ENCODE assay signal across 11 cellular contexts in the genomic region with DNA sequence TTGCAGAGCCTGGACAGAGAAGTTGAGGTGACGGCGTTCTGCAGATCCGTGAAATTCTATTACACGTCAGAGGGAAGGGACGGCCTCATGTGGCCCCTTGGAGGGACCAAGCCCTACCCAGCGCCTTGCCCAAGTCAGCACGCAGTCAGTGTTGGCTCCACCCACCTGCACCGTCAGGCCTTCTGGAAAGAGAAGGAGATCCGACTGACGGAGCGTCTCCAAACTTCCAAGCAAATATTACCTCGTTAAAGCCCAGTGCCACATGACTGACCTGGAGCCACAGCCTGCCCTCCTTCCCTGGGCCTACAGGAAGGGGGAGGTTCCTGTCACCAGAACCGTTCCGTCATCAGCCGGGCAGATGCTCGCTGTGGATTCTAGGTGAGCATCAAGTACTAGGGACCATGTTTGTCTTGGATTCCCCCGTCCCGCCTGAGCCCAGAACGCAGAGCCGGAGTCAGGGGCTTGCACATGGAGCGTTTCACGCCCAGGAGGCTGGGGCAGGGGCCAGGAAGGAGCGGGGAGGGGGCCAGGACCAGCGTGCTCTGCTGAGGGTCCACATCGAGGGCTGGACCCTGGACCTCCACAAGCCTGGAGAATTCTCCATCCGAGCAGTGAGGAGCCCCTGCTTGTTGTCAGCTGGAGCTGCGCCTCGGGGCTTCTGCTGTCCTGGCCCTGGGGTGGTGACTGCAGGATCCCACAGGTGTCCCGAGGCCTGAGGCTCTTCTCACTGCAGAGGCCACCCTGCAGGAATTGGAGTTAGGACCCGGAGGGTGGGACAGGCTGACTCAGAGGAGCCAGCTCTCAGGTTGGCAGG. TPM values are rescaled to one million over a fixed set of nuclear protein-coding genes. Genes with fewer than 3 reads are reported as not detected.
A peak's percentile ranks its signal among the peaks of the same experiment; 100 is the strongest.
DNase-seq lines count a peak whose midpoint lies in the region; ATAC-seq and TF ChIP-seq lines count a peak whose summit lies in the region.
"Had no signal": no experiment of that assay in that cellular context is flagged by ENCODE, and none has a peak within 500 bp of the region (broad histone marks: within the 10 kb centered on the region; RNA-seq: fewer than 3 reads in every experiment).

No MANE protein-coding gene starts in this region.

- peak overlapping the region; percentile 87 for H2BK120ac ChIP-seq in neuronal stem cell (ENCODE audit: low read depth, low read length)

- no peaks in the 10 kb centered on the region for H3K9me3 Mint-ChIP-seq in dendritic cell treated with granulocyte-macrophage colony-stimulating factor and Interleukin-4, amounts not matched to agents 40 ng/mL and 50 ng/mL, for 4 days
- H3K9me3 Mint-ChIP-seq: activated naive CD4-positive, alpha-beta T cell treated with anti-CD3 and anti-CD28 coated beads, Interleukin-2, amount 10 ng/mL, durations not matched to agents 7 days and 5 days had no signal

- no peaks in the 10 kb centered on the region for H3K9me3 ChIP-seq in neuronal stem cell (replicated peaks in 1 of 2; ENCODE audit: control insufficient read depth in 2 of 2, insufficient read depth in 1 of 2, low read depth in 1 of 2, low read length in 2 of 2)

- no peak overlapping the region for H3K9ac ChIP-seq in neuronal stem cell (ENCODE audit: low read depth, low read length, poor library complexity)

- H4K8ac ChIP-seq in neuronal stem cell (ENCODE audit: low read depth, low read length) = no peak overlapping the region

- no peak for ATAC-seq in HG02588 (IDR thresholded peaks at IDR 0.05; ENCODE audit: unreplicated experiment)

- no peak for TF ChIP-seq CTCF in AG09309 (IDR thresholded peaks at IDR 0.05; ENCODE audit: control insufficient read depth, insufficient read depth, low read depth, low read length, missing control alignments)

- H3K4ac ChIP-seq in neuronal stem cell (ENCODE audit: low read length) = no peak overlapping the region

- H3K4me3 ChIP-seq in AG09309 (ENCODE audit: control insufficient read depth, low read depth, low read length) (peak overlapping the region; percentile 4), neuronal stem cell (ENCODE audit: low read length in 2 of 2) (no peak overlapping the region)
- H3K4me3 ChIP-seq: SJCRH30 had no signal

- peaks cover 18% of the 10 kb centered on the region for H3K27me3 Mint-ChIP-seq in dendritic cell treated with granulocyte-macrophage colony-stimulating factor and Interleukin-4, amounts not matched to agents 40 ng/mL and 50 ng/mL, for 4 days

- H2BK15ac ChIP-seq in neuronal stem cell (ENCODE audit: low read length) = peak overlapping the region; percentile 26

- peak overlapping the region; percentile 55 for H3K23ac ChIP-seq in neuronal stem cell (ENCODE audit: low read depth, low read length, poor library complexity)

- H3K27me3 ChIP-seq in neuronal stem cell (ENCODE audit: control insufficient read depth in 3 of 3, insufficient read depth in 3 of 3, low read depth in 1 of 3, low read length in 3 of 3) = peaks cover 0 to 3% (median 0%) of the 10 kb centered on the region in 3 experiments
- H3K27me3 ChIP-seq: SJCRH30 had no signal

- no peak overlapping the region for H3K4me3 Mint-ChIP-seq in dendritic cell treated with granulocyte-macrophage colony-stimulating factor and Interleukin-4, amounts not matched to agents 40 ng/mL and 50 ng/mL, for 4 days
- H3K4me3 Mint-ChIP-seq: activated naive CD4-positive, alpha-beta T cell treated with anti-CD3 and anti-CD28 coated beads, Interleukin-2, amount 10 ng/mL, durations not matched to agents 7 days and 5 days had no signal

- no peak overlapping the region for H4K91ac ChIP-seq in neuronal stem cell (ENCODE audit: low read depth, low read length, poor library complexity)

- peak overlapping the region; percentile 48 for H3K18ac ChIP-seq in neuronal stem cell (ENCODE audit: low read length)

- peaks cover 5% of the 10 kb centered on the region for H3K79me1 ChIP-seq in neuronal stem cell (ENCODE audit: low read depth, low read length)

- intact Hi-C loops in dendritic cell treated with granulocyte-macrophage colony-stimulating factor and Interleukin-4, amounts not matched to agents 40 ng/mL and 50 ng/mL, for 4 days (cut with micrococcal nuclease) = no loop called here

- H2BK12ac ChIP-seq in neuronal stem cell (ENCODE audit: low read length) = peak overlapping the region; percentile 22

- peak overlapping the region; percentile 56 for H3K14ac ChIP-seq in neuronal stem cell (ENCODE audit: low read length)

- no CpG with 5 or more reads among the region's 30 CpGs for WGBS in neuronal stem cell (ENCODE audit: extremely low coverage in 2 of 2, insufficient read length in 2 of 2, insufficient replicate concordance in 1 of 2), 2 donors

- H3K4me2 ChIP-seq in neuronal stem cell (ENCODE audit: insufficient read depth, low read length, poor library complexity, severe bottlenecking) = no peak overlapping the region

- no peak overlapping the region for H2BK5ac ChIP-seq in neuronal stem cell (ENCODE audit: low read length)

- peaks cover 30% of the 10 kb centered on the region for H3K4me1 Mint-ChIP-seq in dendritic cell treated with granulocyte-macrophage colony-stimulating factor and Interleukin-4, amounts not matched to agents 40 ng/mL and 50 ng/mL, for 4 days (ENCODE audit: low read depth)

- no peaks in the 10 kb centered on the region for H3K36me3 ChIP-seq in neuronal stem cell (replicated peaks in 1 of 2; ENCODE audit: control insufficient read depth in 2 of 2, insufficient read depth in 2 of 2, low read length in 2 of 2)
- H3K36me3 ChIP-seq: SJCRH30 had no signal

- no peak overlapping the region for H2AK5ac ChIP-seq in neuronal stem cell (ENCODE audit: low read depth, low read length)

- peaks cover 0 to 7% of the 10 kb centered on the region in 2 donors for H3K4me1 ChIP-seq in neuronal stem cell (ENCODE audit: control insufficient read depth in 2 of 2, insufficient read depth in 1 of 2, low read depth in 1 of 2, low read length in 2 of 2)

- H3K27ac Mint-ChIP-seq in dendritic cell treated with granulocyte-macrophage colony-stimulating factor and Interleukin-4, amounts not matched to agents 40 ng/mL and 50 ng/mL, for 4 days = peak overlapping the region; percentile 50

- H2AFZ ChIP-seq in neuronal stem cell (ENCODE audit: low read length) = no peak overlapping the region

- no peak for DNase-seq in AG09309 (ENCODE audit: low read depth)
- peak; percentile 75 for DNase-seq in HK-2 (ENCODE audit: unreplicated experiment)
- DNase-seq in neuronal stem cell (ENCODE audit: low spot score) = no peak
- DNase-seq in OCI-M1 (lab: John Stamatoyannopoulos, UW) = no peak
- DNase-seq in NCI-H226 = no peak
- DNase-seq in NCI-H2227 treated with DMSO at 0.1 percent for 48 hours (lab: John Stamatoyannopoulos, UW) = no peak
- DNase-seq: activated CD4-positive, CD25-positive, alpha-beta regulatory T cell; activated naive CD4-positive, alpha-beta T cell treated with anti-CD3 and anti-CD28 coated beads, Interleukin-2, amount 10 ng/mL, durations not matched to agents 7 days and 5 days had no signal

- H3K36me3 Mint-ChIP-seq in dendritic cell treated with granulocyte-macrophage colony-stimulating factor and Interleukin-4, amounts not matched to agents 40 ng/mL and 50 ng/mL, for 4 days (ENCODE audit: low read depth) = no peaks in the 10 kb centered on the region
- H3K36me3 Mint-ChIP-seq: activated naive CD4-positive, alpha-beta T cell treated with anti-CD3 and anti-CD28 coated beads, Interleukin-2, amount 10 ng/mL, durations not matched to agents 7 days and 5 days had no signal

- H3K27ac ChIP-seq in neuronal stem cell (replicated peaks; ENCODE audit: low read length) = no peak overlapping the region
- H3K27ac ChIP-seq: SJCRH30 had no signal

RNA-seq across cellular contexts. Expression of a gene that starts 22.6 kb away (rescaled TPM):
- polyA plus RNA-seq in neuronal stem cell (2013, experiment 1 of 2) = 12.8 TPM
- polyA plus RNA-seq in neuronal stem cell (2013, experiment 2 of 2) = 14.7 TPM
